ENCODE assay signal across 8 cellular contexts in the genomic region with DNA sequence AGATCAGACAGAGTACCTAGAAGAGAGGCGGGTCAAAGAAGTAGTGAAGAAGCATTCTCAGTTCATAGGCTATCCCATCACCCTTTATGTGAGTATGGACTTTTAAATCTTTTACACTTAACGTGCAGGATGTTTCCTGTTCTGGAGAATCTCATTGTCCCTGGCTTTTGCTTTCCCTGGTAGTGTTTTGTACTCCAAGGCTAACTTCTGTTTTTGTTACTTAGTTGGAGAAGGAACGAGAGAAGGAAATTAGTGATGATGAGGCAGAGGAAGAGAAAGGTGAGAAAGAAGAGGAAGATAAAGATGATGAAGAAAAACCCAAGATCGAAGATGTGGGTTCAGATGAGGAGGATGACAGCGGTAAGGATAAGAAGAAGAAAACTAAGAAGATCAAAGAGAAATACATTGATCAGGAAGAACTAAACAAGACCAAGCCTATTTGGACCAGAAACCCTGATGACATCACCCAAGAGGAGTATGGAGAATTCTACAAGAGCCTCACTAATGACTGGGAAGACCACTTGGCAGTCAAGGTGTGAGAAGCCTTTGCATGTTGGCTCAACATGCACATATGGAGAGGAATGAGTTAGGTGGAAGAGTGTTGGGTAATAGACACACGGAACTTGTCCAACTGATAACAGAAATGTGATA. TPM values are rescaled to one million over a fixed set of nuclear protein-coding genes. Genes with fewer than 3 reads are reported as not detected.
DNase-seq lines count a peak whose midpoint lies in the region; ATAC-seq, FAIRE-seq and TF ChIP-seq lines count a peak whose summit lies in the region.
"Had no signal": no experiment of that assay in that cellular context is flagged by ENCODE, and none has a peak within 500 bp of the region (broad histone marks: within the 10 kb centered on the region; RNA-seq: fewer than 3 reads in every experiment).

No MANE protein-coding gene starts in this region.

- DNase-seq in endothelial cell (ENCODE audit: low spot score): no peak
- DNase-seq in GM19239 (ENCODE audit: insufficient read length, low spot score): no peak
- DNase-seq: NCI-H526 had no signal

- H3K79me2 ChIP-seq in ACC112 (ENCODE audit: control insufficient read depth, insufficient read depth, low read length, unreplicated experiment) (peaks cover 50% of the 10 kb centered on the region), Loucy (ENCODE audit: insufficient read depth, low read length) (peaks cover 67% of the 10 kb centered on the region)

- no peak for ATAC-seq in GM18907 (IDR thresholded peaks at IDR 0.05; ENCODE audit: unreplicated experiment)
- ATAC-seq in HG03108 (IDR thresholded peaks at IDR 0.05; ENCODE audit: unreplicated experiment): no peak

- H3K4me2 ChIP-seq in Loucy (ENCODE audit: low read depth, low read length, poor library complexity, severe bottlenecking): peak overlapping the region; percentile 96

- peaks cover 43% of the 10 kb centered on the region for H3K4me1 Mint-ChIP-seq in endothelial cell (ENCODE audit: unreplicated experiment)

- H3K27me3 Mint-ChIP-seq in endothelial cell (ENCODE audit: unreplicated experiment): peaks cover 15% of the 10 kb centered on the region

- no peaks in the 10 kb centered on the region for H3K9me3 ChIP-seq in Loucy (ENCODE audit: insufficient read depth, low read depth, low read length)

- peak overlapping the region; percentile 73 for H3K4me3 Mint-ChIP-seq in endothelial cell (ENCODE audit: unreplicated experiment)

- H3K9me2 ChIP-seq in Loucy (replicated peaks; ENCODE audit: low read depth, low read length): no peaks in the 10 kb centered on the region

- H3K27ac ChIP-seq in ACC112 (ENCODE audit: low read depth, low read length): peak overlapping the region; percentile 39; the same call in 1 of the 2 replicates

- H3F3A ChIP-seq in Loucy (ENCODE audit: low read depth): peaks cover 12% of the 10 kb centered on the region

- H3K27me3 ChIP-seq in ACC112 (ENCODE audit: insufficient read depth, low read length): no peaks in the 10 kb centered on the region
- peaks cover 3% of the 10 kb centered on the region for H3K27me3 ChIP-seq in Loucy (ENCODE audit: insufficient read depth, low read length, poor library complexity, severe bottlenecking)

- no peaks in the 10 kb centered on the region for H3K9me3 Mint-ChIP-seq in endothelial cell (ENCODE audit: unreplicated experiment)

- peaks cover 73% of the 10 kb centered on the region for H3K36me3 Mint-ChIP-seq in endothelial cell (ENCODE audit: low read depth, unreplicated experiment)

- peak overlapping the region; percentile 15 for H3K27ac Mint-ChIP-seq in endothelial cell (ENCODE audit: unreplicated experiment)

- H2AFZ ChIP-seq in ACC112 (ENCODE audit: low read length, unreplicated experiment): no peak overlapping the region
- no peak overlapping the region for H2AFZ ChIP-seq in Loucy (ENCODE audit: low read length)

- TF ChIP-seq CTCF in Loucy (conservative IDR thresholded peaks at IDR 0.05; ENCODE audit: low read length) (no peak), endothelial cell (IDR thresholded peaks at IDR 0.05; ENCODE audit: unreplicated experiment) (no peak)

- peak overlapping the region; percentile 95; the same call in 1 of the 2 replicates for H3K4me3 ChIP-seq in ACC112 (ENCODE audit: low read depth, low read length)
- H3K4me3 ChIP-seq in Loucy (ENCODE audit: low read length, poor library complexity, severe bottlenecking): peak overlapping the region; percentile 98

- H3K4me1 ChIP-seq in ACC112 (ENCODE audit: control insufficient read depth, insufficient read depth, low read length, unreplicated experiment): peaks cover 46% of the 10 kb centered on the region
- H3K4me1 ChIP-seq in Loucy (ENCODE audit: insufficient read depth, low read length, poor library complexity, severe bottlenecking): peaks cover 37% of the 10 kb centered on the region

- no peak for FAIRE-seq in GM19239 (lab: Jason Lieb, UNC)
- FAIRE-seq: bronchial epithelial cell had no signal

- peaks cover 81% of the 10 kb centered on the region for H4K20me1 ChIP-seq in Loucy (ENCODE audit: insufficient read depth, low read length, poor library complexity, severe bottlenecking)

- no peak overlapping the region for H3K9ac ChIP-seq in Loucy (ENCODE audit: low read depth, low read length, poor library complexity, severe bottlenecking)

- peaks cover 58% of the 10 kb centered on the region for H3K36me3 ChIP-seq in ACC112 (ENCODE audit: insufficient read depth, low read length)
- peaks cover 69% of the 10 kb centered on the region for H3K36me3 ChIP-seq in Loucy (ENCODE audit: insufficient read depth, low read length)

RNA-seq across cellular contexts. Expression of gene HSP90AB1, which starts 3.3 kb away (rescaled TPM):
- total RNA-seq in endothelial cell (ENCODE audit: unreplicated experiment): 962 TPM

RNA-seq across cellular contexts. Expression of gene SLC35B2, which starts 7.1 kb away (rescaled TPM):
- total RNA-seq in endothelial cell (ENCODE audit: unreplicated experiment): 31.8 TPM

RNA-seq across cellular contexts. Expression of gene NFKBIE, which starts 15.2 kb away (rescaled TPM):
- total RNA-seq in endothelial cell (ENCODE audit: unreplicated experiment): 16.7 TPM

RNA-seq across cellular contexts. Expression of gene TMEM151B, which starts 20.1 kb away (rescaled TPM):
- 0.28 TPM for total RNA-seq in endothelial cell (ENCODE audit: unreplicated experiment)
- total RNA-seq: bronchial epithelial cell had no signal

RNA-seq across cellular contexts. Expression of gene SLC29A1, which starts 26.8 kb away (rescaled TPM):
- 142 TPM for total RNA-seq in endothelial cell (ENCODE audit: unreplicated experiment)
